Comparison of ENCODE assay signal across 14 cellular contexts in the genomic region with DNA sequence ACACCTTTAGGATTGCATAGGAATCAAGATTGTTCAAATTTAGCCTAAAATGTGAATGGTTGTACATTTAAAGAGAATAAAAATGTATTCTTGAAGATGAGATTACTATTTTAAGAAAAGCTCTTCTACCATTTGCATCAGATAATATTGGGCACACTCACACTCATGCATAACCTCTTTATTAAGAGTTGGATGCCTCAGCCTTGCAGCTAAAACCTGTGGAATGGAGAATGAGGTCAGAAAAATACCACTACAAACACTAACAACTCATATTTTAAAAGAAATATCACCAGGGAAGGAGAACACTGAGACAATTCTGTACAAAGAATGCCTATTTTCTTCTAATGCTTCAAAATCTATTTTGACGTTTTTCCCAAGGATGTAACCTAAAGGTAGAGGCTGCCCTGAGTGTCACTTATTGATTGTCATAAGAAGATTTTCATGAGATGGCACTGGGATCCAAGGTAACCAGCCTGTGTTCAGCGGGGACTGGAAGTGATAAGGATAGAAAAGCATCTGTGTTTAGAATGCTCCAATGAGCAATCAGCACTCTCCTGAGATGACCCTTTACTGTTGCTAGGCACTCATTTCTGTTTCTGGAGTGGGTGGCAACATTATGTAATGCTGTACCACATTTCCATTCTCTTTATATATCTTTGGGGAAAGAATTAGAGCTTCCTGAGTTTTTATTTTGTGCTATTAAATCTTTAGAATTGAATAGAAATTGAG. TPM values are rescaled to one million over a fixed set of nuclear protein-coding genes. Genes with fewer than 3 reads are reported as not detected.
A peak's percentile ranks its signal among the peaks of the same experiment; 100 is the strongest.
DNase-seq lines count a peak whose midpoint lies in the region; ATAC-seq and TF ChIP-seq lines count a peak whose summit lies in the region.
"Had no signal": no experiment of that assay in that cellular context is flagged by ENCODE, and none has a peak within 500 bp of the region (broad histone marks: within the 10 kb centered on the region; RNA-seq: fewer than 3 reads in every experiment).

No MANE protein-coding gene starts in this region.

- peaks cover 4% of the 10 kb centered on the region for H3K79me2 ChIP-seq in neural cell (replicated peaks; ENCODE audit: insufficient read depth, low read length)

- H3K4me2 ChIP-seq in neural cell (ENCODE audit: low read length), result no peak overlapping the region

- no peaks in the 10 kb centered on the region for H3K9me3 ChIP-seq in neural cell (ENCODE audit: low read length)
- no peaks in the 10 kb centered on the region for H3K9me3 ChIP-seq in Peyer's patch
- H3K9me3 ChIP-seq: tibial artery had no signal

- H3K4me3 ChIP-seq in cardiac fibroblast (replicated peaks in 1 of 2; ENCODE audit: low read depth in 2 of 2, low read length in 2 of 2) (no peak overlapping the region), neural cell (ENCODE audit: low read length) (no peak overlapping the region), Peyer's patch (no peak overlapping the region)
- H3K4me3 ChIP-seq: tibial artery had no signal

- peak; percentile 41 for DNase-seq in DMS153 (lab: John Stamatoyannopoulos, UW)
- DNase-seq in DMS153 treated with DMSO at 0.1 percent for 48 hours (lab: John Stamatoyannopoulos, UW; ENCODE audit: unreplicated experiment), result no peak
- peak; percentile 4 for DNase-seq in NCI-H146 treated with DMSO at 0.1 percent for 48 hours (lab: John Stamatoyannopoulos, UW; ENCODE audit: unreplicated experiment)
- DNase-seq in cardiac fibroblast (ENCODE audit: low read depth in 2 of 2), result peak; percentile 18 to 32
- DNase-seq in stimulated activated naive CD4-positive, alpha-beta T cell treated with Interleukin-2 at 50 U/mL for 16 hours (lab: John Stamatoyannopoulos, UW), result no peak
- no peak for DNase-seq in Peyer's patch
- DNase-seq: activated CD8-positive, alpha-beta T cell treated with anti-CD3 and anti-CD28 coated beads for 36 hours; activated gamma-delta T cell treated with Interleukin-2 at 50 U/mL for 16 hours; RPMI8226; tibial artery had no signal

- H2AFZ ChIP-seq in neural cell (ENCODE audit: low read depth, low read length), result no peak overlapping the region

- TF ChIP-seq CTCF in cardiac fibroblast (IDR thresholded peaks at IDR 0.05; ENCODE audit: low read depth, low read length) (no peak), neural cell (IDR thresholded peaks at IDR 0.05; ENCODE audit: poor library complexity, severe bottlenecking) (no peak), Peyer's patch (IDR thresholded peaks at IDR 0.05) (no peak)

- H3K4me1 ChIP-seq in Peyer's patch, result peaks cover 0 to 10% (median 0%) of the 10 kb centered on the region in 4 donors

- no peak for TF ChIP-seq EP300 in neural cell (conservative IDR thresholded peaks at IDR 0.05; ENCODE audit: poor library complexity, severe bottlenecking)

- no peak for TF ChIP-seq RAD21 in neural cell (conservative IDR thresholded peaks at IDR 0.05)

- H3K27me3 ChIP-seq in neural cell (ENCODE audit: insufficient read depth, low read depth, low read length) (no peaks in the 10 kb centered on the region), Peyer's patch (no peaks in the 10 kb centered on the region)
- H3K27me3 ChIP-seq: tibial artery had no signal

- no peaks in the 10 kb centered on the region for H4K20me1 ChIP-seq in neural cell (ENCODE audit: insufficient read depth)

- no peak for TF ChIP-seq POLR2A in Peyer's patch (IDR thresholded peaks at IDR 0.05)

- H3K27ac ChIP-seq in neural cell (ENCODE audit: low read length) (peak overlapping the region; percentile 65), Peyer's patch (no peak overlapping the region)
- H3K27ac ChIP-seq: 22Rv1, epithelial cell of prostate, tibial artery had no signal

- H3K36me3 ChIP-seq in neural cell (ENCODE audit: insufficient read depth, low read length) (no peaks in the 10 kb centered on the region), Peyer's patch (no peaks in the 10 kb centered on the region)
- H3K36me3 ChIP-seq: tibial artery had no signal

- no peak overlapping the region for H3K9ac ChIP-seq in neural cell (ENCODE audit: low read length)

- H3K9me2 ChIP-seq in neural cell (ENCODE audit: insufficient read depth, low read length), result no peaks in the 10 kb centered on the region

- H3F3A ChIP-seq in neural cell (ENCODE audit: insufficient read depth, low read length, poor library complexity, severe bottlenecking), result no peaks in the 10 kb centered on the region

- no peak for ATAC-seq in GM21367 (IDR thresholded peaks at IDR 0.05; ENCODE audit: unreplicated experiment)
- ATAC-seq: activated CD8-positive, alpha-beta T cell treated with anti-CD3 and anti-CD28 coated beads for 36 hours had no signal

TF ChIP-seq in neural cell, 6 proteins besides CTCF, POLR2A, EP300 and RAD21:
- TF ChIP-seq MXI1 (conservative IDR thresholded peaks at IDR 0.05; ENCODE audit: poor library complexity, severe bottlenecking), result no peak
- TF ChIP-seq REST (IDR thresholded peaks at IDR 0.05; ENCODE audit: borderline replicate concordance), result peak; percentile 27
- TF ChIP-seq EZH2 (IDR thresholded peaks at IDR 0.05; ENCODE audit: borderline replicate concordance, insufficient read depth, low read length, poor library complexity, severe bottlenecking), result no peak
- no peak for TF ChIP-seq TAF1 (IDR thresholded peaks at IDR 0.05; ENCODE audit: low read depth)
- TF ChIP-seq SMC3 (conservative IDR thresholded peaks at IDR 0.05; ENCODE audit: poor library complexity), result no peak
- peak; percentile 20 for TF ChIP-seq POLR2AphosphoS5 (IDR thresholded peaks at IDR 0.05)

RNA-seq across cellular contexts. Expression of gene REEP3, which starts 26.6 kb away (rescaled TPM):
- 6.9 and 7.2 TPM in 2 replicates for polyA plus RNA-seq in neural cell
- polyA minus RNA-seq in neural cell, result 7.1 and 8.5 TPM in 2 replicates
- total RNA-seq in Peyer's patch, result 10 to 100 TPM; 11.6 to 67.1 (median 44.0) TPM

Comparison
In these comparisons a context has a peak if more than half of its experiments do, and no peak if none do; other contexts are left out.
1. DNase-seq: peak in DMS153 (single experiment), NCI-H146 treated with DMSO at 0.1 percent for 48 hours (single experiment) and cardiac fibroblast (2 of 2); none in DMS153 treated with DMSO at 0.1 percent for 48 hours (single experiment), stimulated activated naive CD4-positive, alpha-beta T cell treated with Interleukin-2 at 50 U/mL for 16 hours (single experiment) and Peyer's patch (0 of 3).